In the genomic region with DNA sequence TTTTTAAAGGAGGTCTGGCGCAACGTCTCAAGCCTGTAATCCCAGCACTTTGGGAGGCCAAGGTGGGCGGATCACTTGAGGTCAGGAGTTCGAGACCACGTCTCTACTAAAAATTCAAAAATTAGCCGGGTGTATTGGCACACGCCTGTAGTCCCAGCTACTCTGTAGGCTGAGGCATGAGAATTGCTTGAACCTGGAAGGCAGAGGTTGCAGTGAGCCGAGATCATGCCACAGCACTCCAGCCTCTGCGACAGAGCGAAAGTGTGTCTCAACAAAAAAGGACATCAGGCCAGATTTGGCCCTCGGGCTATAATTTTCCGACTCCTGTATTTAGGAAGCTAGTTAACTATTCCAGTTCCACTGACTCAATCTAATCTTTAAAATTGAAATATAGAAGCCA, we compare ENCODE assay signal across 16 cellular contexts.
"Had no signal": no experiment of that assay in that cellular context is flagged by ENCODE, and none has a peak within 500 bp of the region (broad histone marks: within the 10 kb centered on the region; RNA-seq: fewer than 3 reads in every experiment).

No MANE protein-coding gene starts in this region.

- H3K9me3 ChIP-seq: colonic mucosa, lower lobe of right lung, suprapubic skin, thyroid gland, upper lobe of left lung, uterus had no signal

- H3K36me3 ChIP-seq: colonic mucosa, lower lobe of right lung, suprapubic skin, thyroid gland, upper lobe of left lung, uterus had no signal

- H3K9me3 Mint-ChIP-seq: memory B cell, mesothelial cell of epicardium, natural killer cell had no signal

- H3K4me3 ChIP-seq: colonic mucosa, lower lobe of right lung, smooth muscle cell, suprapubic skin, thyroid gland, upper lobe of left lung, uterus had no signal

- ATAC-seq: left lobe of liver, natural killer cell had no signal

- H3K36me3 Mint-ChIP-seq: memory B cell, natural killer cell had no signal

- DNase-seq: colonic mucosa; dermis blood vessel endothelial cell; hypothalamus; kidney glomerular epithelial cell; lower lobe of right lung; natural killer cell; stimulated activated CD4-positive, alpha-beta T cell treated with anti-CD3 and anti-CD28 coated beads, Interleukin-2, amount 100 ng/mL, for 48 hours; stimulated activated naive CD4-positive, alpha-beta T cell treated with Interleukin-2 at 50 U/mL for 16 hours; thyroid gland; upper lobe of left lung; uterus had no signal

- H3K27ac Mint-ChIP-seq: memory B cell, mesothelial cell of epicardium, natural killer cell had no signal

- H3K4me3 Mint-ChIP-seq: memory B cell, mesothelial cell of epicardium, natural killer cell had no signal

- H3K4me1 Mint-ChIP-seq: mesothelial cell of epicardium, natural killer cell had no signal

- H3K27ac ChIP-seq: colonic mucosa, lower lobe of right lung, suprapubic skin, thyroid gland, upper lobe of left lung, uterus had no signal

- H3K4me1 ChIP-seq: colonic mucosa, lower lobe of right lung, suprapubic skin, thyroid gland, upper lobe of left lung, uterus had no signal

- H3K27me3 ChIP-seq: colonic mucosa, suprapubic skin, thyroid gland, upper lobe of left lung, uterus had no signal

- H3K27me3 Mint-ChIP-seq: memory B cell had no signal
